Comparison of ENCODE assay signal across 21 cellular contexts in the genomic region with DNA sequence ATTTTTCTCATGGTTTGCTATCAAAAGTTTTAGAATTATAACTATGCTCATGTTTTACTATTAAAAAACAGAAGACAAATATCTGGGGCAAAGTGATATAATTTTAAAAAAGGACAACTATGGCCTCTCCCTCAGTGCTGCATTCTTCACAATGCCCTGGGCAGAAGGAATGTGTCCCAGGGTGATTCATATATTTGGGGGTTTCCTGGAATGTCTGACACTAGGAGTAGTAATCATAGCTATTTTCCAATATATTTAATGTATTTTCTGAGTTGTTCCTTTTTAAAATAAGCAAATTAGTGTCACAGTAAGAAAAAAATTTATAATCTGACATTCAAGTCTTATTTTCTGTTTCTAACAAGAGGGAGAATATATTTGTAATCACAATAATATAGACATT.
DNase-seq lines count a peak whose midpoint lies in the region; ATAC-seq and TF ChIP-seq lines count a peak whose summit lies in the region.
"Had no signal": no experiment of that assay in that cellular context is flagged by ENCODE, and none has a peak within 500 bp of the region (broad histone marks: within the 10 kb centered on the region; RNA-seq: fewer than 3 reads in every experiment).

No MANE protein-coding gene starts in this region.

- H4K20me1 ChIP-seq in HCT116 (ENCODE audit: insufficient read depth) (no peaks in the 10 kb centered on the region), fibroblast of lung (ENCODE audit: control insufficient read depth, extremely low read depth, insufficient read depth, low read length) (no peaks in the 10 kb centered on the region)

- H3K9me3 ChIP-seq in HCT116 (ENCODE audit: control insufficient read depth in 1 of 2, insufficient read depth in 1 of 2, low read depth in 1 of 2, low read length in 2 of 2) (no peaks in the 10 kb centered on the region), T-helper 17 cell (ENCODE audit: control insufficient read depth, low read length, poor library complexity, severe bottlenecking) (no peaks in the 10 kb centered on the region), fibroblast of lung (ENCODE audit: control insufficient read depth, insufficient read depth, low read depth, low read length) (no peaks in the 10 kb centered on the region), gastrocnemius medialis (no peaks in the 10 kb centered on the region)
- H3K9me3 ChIP-seq: vagina had no signal

- H3K27ac Mint-ChIP-seq in T-helper 17 cell = peak overlapping the region; percentile 24
- H3K27ac Mint-ChIP-seq in activated CD8-positive, alpha-beta T cell treated with anti-CD3 and anti-CD28 coated beads for 36 hours = no peak overlapping the region
- H3K27ac Mint-ChIP-seq in stimulated activated effector memory CD8-positive, alpha-beta T cell treated with anti-CD3 and anti-CD28 coated beads, Interleukin-12 subunit alpha, Interleukin-12 subunit beta, amount 100 ng/mL, for 72 hours = no peak overlapping the region
- H3K27ac Mint-ChIP-seq: activated CD4-positive, alpha-beta memory T cell treated with anti-CD3 and anti-CD28 coated beads, Interleukin-2, amount 10 ng/mL, durations not matched to agents 7 days and 5 days; activated T-helper 17 cell treated with anti-CD3 and anti-CD28 coated beads, Interleukin-2, amount 50 U/mL, for 72 hours; CD4-positive, alpha-beta T cell; effector memory CD8-positive, alpha-beta T cell; naive thymus-derived CD4-positive, alpha-beta T cell; stimulated activated naive B cell treated with anti-CD40 and anti-IgM and Interleukin-4, amounts not matched to agents 10 μg/mL and 1 μg/mL and 100 μg/mL, for 72 hours had no signal

- in situ Hi-C loops in gastrocnemius medialis (cut with MboI; ENCODE audit: low sequenced_read_pairs in 4 of 4) = no loop called here

- H3K27me3 Mint-ChIP-seq in T-helper 17 cell = peaks cover under 1% of the 10 kb centered on the region
- no peaks in the 10 kb centered on the region for H3K27me3 Mint-ChIP-seq in activated CD8-positive, alpha-beta T cell treated with anti-CD3 and anti-CD28 coated beads for 36 hours
- H3K27me3 Mint-ChIP-seq: activated CD4-positive, alpha-beta memory T cell treated with anti-CD3 and anti-CD28 coated beads, Interleukin-2, amount 10 ng/mL, durations not matched to agents 7 days and 5 days; activated T-helper 17 cell treated with anti-CD3 and anti-CD28 coated beads, Interleukin-2, amount 50 U/mL, for 72 hours; CD4-positive, alpha-beta T cell; effector memory CD8-positive, alpha-beta T cell; stimulated activated naive B cell treated with anti-CD40 and anti-IgM and Interleukin-4, amounts not matched to agents 10 μg/mL and 1 μg/mL and 100 μg/mL, for 72 hours had no signal

- H3K79me2 ChIP-seq in HCT116 (ENCODE audit: insufficient read depth, low read length) (no peaks in the 10 kb centered on the region), fibroblast of lung (ENCODE audit: control insufficient read depth, insufficient read depth, low read length) (no peaks in the 10 kb centered on the region)

- peak overlapping the region; percentile 3; the same call in 1 of the 2 replicates for H3K4me2 ChIP-seq in HCT116 (ENCODE audit: low read length)
- H3K4me2 ChIP-seq in fibroblast of lung (ENCODE audit: extremely low read depth, insufficient read depth, low read length) = no peak overlapping the region

- H3K4me3 ChIP-seq in HCT116 (replicated peaks in 1 of 2; ENCODE audit: low read depth in 1 of 2, low read length in 2 of 2) (no peak overlapping the region), fibroblast of lung (replicated peaks in 1 of 4; ENCODE audit: control extremely low read depth in 1 of 4, insufficient read depth in 1 of 4, low read depth in 3 of 4, low read length in 4 of 4) (no peak overlapping the region), H7 (ENCODE audit: insufficient read depth, low read depth, low read length) (no peak overlapping the region), gastrocnemius medialis (no peak overlapping the region)
- H3K4me3 ChIP-seq: vagina had no signal

- no TSS peak for BruUV-seq in HCT116 (replicated peaks; lab: Mats Ljungman, UMichigan)

- H3K4me1 ChIP-seq in HCT116 (ENCODE audit: control insufficient read depth in 1 of 2, insufficient read depth in 2 of 2, low read length in 2 of 2) (peaks cover 0 to 8% of the 10 kb centered on the region in 2 experiments; a peak in 1 of 4 replicates), fibroblast of lung (ENCODE audit: control insufficient read depth, extremely low read depth, insufficient read depth, low read length) (no peaks in the 10 kb centered on the region), gastrocnemius medialis (no peaks in the 10 kb centered on the region)
- H3K4me1 ChIP-seq: vagina had no signal

- no peaks in the 10 kb centered on the region for H3K36me3 Mint-ChIP-seq in T-helper 17 cell (ENCODE audit: low read depth)
- H3K36me3 Mint-ChIP-seq in activated CD8-positive, alpha-beta T cell treated with anti-CD3 and anti-CD28 coated beads for 36 hours (ENCODE audit: low read depth) = no peaks in the 10 kb centered on the region
- no peaks in the 10 kb centered on the region for H3K36me3 Mint-ChIP-seq in stimulated activated effector memory CD8-positive, alpha-beta T cell treated with anti-CD3 and anti-CD28 coated beads, Interleukin-12 subunit alpha, Interleukin-12 subunit beta, amount 100 ng/mL, for 72 hours
- H3K36me3 Mint-ChIP-seq: stimulated activated naive B cell treated with anti-CD40 and anti-IgM and Interleukin-4, amounts not matched to agents 10 μg/mL and 1 μg/mL and 100 μg/mL, for 72 hours had no signal

- no peaks in the 10 kb centered on the region for H3K4me1 Mint-ChIP-seq in T-helper 17 cell
- H3K4me1 Mint-ChIP-seq in activated CD8-positive, alpha-beta T cell treated with anti-CD3 and anti-CD28 coated beads for 36 hours (ENCODE audit: low read depth) = no peaks in the 10 kb centered on the region
- no peaks in the 10 kb centered on the region for H3K4me1 Mint-ChIP-seq in stimulated activated effector memory CD8-positive, alpha-beta T cell treated with anti-CD3 and anti-CD28 coated beads, Interleukin-12 subunit alpha, Interleukin-12 subunit beta, amount 100 ng/mL, for 72 hours
- H3K4me1 Mint-ChIP-seq: activated CD4-positive, alpha-beta memory T cell treated with anti-CD3 and anti-CD28 coated beads, Interleukin-2, amount 10 ng/mL, durations not matched to agents 7 days and 5 days; activated T-helper 17 cell treated with anti-CD3 and anti-CD28 coated beads, Interleukin-2, amount 50 U/mL, for 72 hours; naive thymus-derived CD4-positive, alpha-beta T cell; stimulated activated naive B cell treated with anti-CD40 and anti-IgM and Interleukin-4, amounts not matched to agents 10 μg/mL and 1 μg/mL and 100 μg/mL, for 72 hours had no signal

- POLR2A ChIA-PET in HCT116 (lab: Charles Lee) = no interaction called here
- POLR2A ChIA-PET in activated CD8-positive, alpha-beta T cell treated with anti-CD3 and anti-CD28 coated beads for 36 hours (lab: Charles Lee) = no interaction called here

- H3K27ac ChIP-seq in HCT116 (ENCODE audit: low read depth, low read length) (no peak overlapping the region), fibroblast of lung (ENCODE audit: insufficient read depth, low read length) (no peak overlapping the region), gastrocnemius medialis (no peak overlapping the region)
- H3K27ac ChIP-seq: vagina had no signal

- no peak for TF ChIP-seq RAD21 in HCT116 (IDR thresholded peaks at IDR 0.05; ENCODE audit: low read depth)

- intact Hi-C loops in HCT116 (cut with micrococcal nuclease) = no loop called here
- intact Hi-C loops in activated CD8-positive, alpha-beta T cell treated with anti-CD3 and anti-CD28 coated beads for 36 hours (cut with micrococcal nuclease) = no loop called here
- intact Hi-C loops in gastrocnemius medialis (cut with DNase I; ENCODE audit: low total_unique reads) = no loop called here

- no peak overlapping the region for H3K4me3 Mint-ChIP-seq in T-helper 17 cell
- no peak overlapping the region for H3K4me3 Mint-ChIP-seq in activated CD8-positive, alpha-beta T cell treated with anti-CD3 and anti-CD28 coated beads for 36 hours
- H3K4me3 Mint-ChIP-seq in stimulated activated effector memory CD8-positive, alpha-beta T cell treated with anti-CD3 and anti-CD28 coated beads, Interleukin-12 subunit alpha, Interleukin-12 subunit beta, amount 100 ng/mL, for 72 hours = no peak overlapping the region
- H3K4me3 Mint-ChIP-seq: activated CD4-positive, alpha-beta memory T cell treated with anti-CD3 and anti-CD28 coated beads, Interleukin-2, amount 10 ng/mL, durations not matched to agents 7 days and 5 days; activated T-helper 17 cell treated with anti-CD3 and anti-CD28 coated beads, Interleukin-2, amount 50 U/mL, for 72 hours; CD4-positive, alpha-beta T cell; effector memory CD8-positive, alpha-beta T cell; naive thymus-derived CD4-positive, alpha-beta T cell; stimulated activated naive B cell treated with anti-CD40 and anti-IgM and Interleukin-4, amounts not matched to agents 10 μg/mL and 1 μg/mL and 100 μg/mL, for 72 hours had no signal

- DNase-seq in HCT116 (ENCODE audit: low read depth, low spot score) (no peak), T-helper 17 cell (no peak), fibroblast of lung (ENCODE audit: low read depth in 2 of 2) (peak; percentile 4 to 80), renal cortical epithelial cell (ENCODE audit: low read depth) (peak; percentile 79), H7 (no peak), gastrocnemius medialis (no peak)
- DNase-seq in activated CD8-positive, alpha-beta T cell treated with anti-CD3 and anti-CD28 coated beads for 36 hours = no peak
- no peak for DNase-seq in stimulated activated effector memory CD8-positive, alpha-beta T cell treated with anti-CD3 and anti-CD28 coated beads, Interleukin-12 subunit alpha, Interleukin-12 subunit beta, amount 100 ng/mL, for 72 hours (ENCODE audit: low spot score in 2 of 2)
- DNase-seq: activated CD4-positive, alpha-beta memory T cell treated with anti-CD3 and anti-CD28 coated beads, Interleukin-2, amount 10 ng/mL, durations not matched to agents 7 days and 5 days; aorta; CD4-positive, alpha-beta T cell; effector memory CD8-positive, alpha-beta T cell; Karpas-422; kidney; naive thymus-derived CD4-positive, alpha-beta T cell; NCI-H187; NCI-H69; stimulated activated naive B cell treated with anti-CD40 and anti-IgM and Interleukin-4, amounts not matched to agents 10 μg/mL and 1 μg/mL and 100 μg/mL, for 72 hours had no signal

- H3K9ac ChIP-seq in HCT116 (ENCODE audit: low read length) = no peak overlapping the region
- no peak overlapping the region for H3K9ac ChIP-seq in fibroblast of lung (ENCODE audit: insufficient read depth, low read length)

- H3K27me3 ChIP-seq in HCT116 (ENCODE audit: insufficient read depth, low read length) (no peaks in the 10 kb centered on the region), fibroblast of lung (ENCODE audit: control insufficient read depth, insufficient read depth, low read length) (no peaks in the 10 kb centered on the region), H7 (ENCODE audit: control insufficient read depth, insufficient read depth, low read length) (no peaks in the 10 kb centered on the region), gastrocnemius medialis (no peaks in the 10 kb centered on the region)
- H3K27me3 ChIP-seq: vagina had no signal

- H3K36me3 ChIP-seq in HCT116 (ENCODE audit: control insufficient read depth in 1 of 2, insufficient read depth in 2 of 2, low read length in 2 of 2) (no peaks in the 10 kb centered on the region), fibroblast of lung (ENCODE audit: control insufficient read depth, insufficient read depth, low read length) (no peaks in the 10 kb centered on the region), H7 (replicated peaks; ENCODE audit: control insufficient read depth, insufficient read depth, low read length) (no peaks in the 10 kb centered on the region), gastrocnemius medialis (no peaks in the 10 kb centered on the region)
- H3K36me3 ChIP-seq: vagina had no signal

- H3K9me2 ChIP-seq in HCT116 (ENCODE audit: insufficient read depth) = no peaks in the 10 kb centered on the region

- TF ChIP-seq CTCF in HCT116 (IDR thresholded peaks at IDR 0.05 in 2 of 3, conservative IDR thresholded peaks at IDR 0.05 in 1 of 3; ENCODE audit: borderline replicate concordance in 1 of 3, insufficient read depth in 1 of 3, low read depth in 2 of 3, low read length in 2 of 3) = no peak
- no peak for TF ChIP-seq CTCF in fibroblast of lung (conservative IDR thresholded peaks at IDR 0.05 in 1 of 2, IDR thresholded peaks at IDR 0.05 in 1 of 2; ENCODE audit: low read depth in 1 of 2, low read length in 2 of 2)
- no peak for TF ChIP-seq CTCF in activated CD8-positive, alpha-beta T cell treated with anti-CD3 and anti-CD28 coated beads for 36 hours (IDR thresholded peaks at IDR 0.05)
- no peak for TF ChIP-seq CTCF in gastrocnemius medialis (IDR thresholded peaks at IDR 0.05 in 4 of 5, conservative IDR thresholded peaks at IDR 0.05 in 1 of 5)

- RAD21 ChIA-PET in HCT116 (lab: Charles Lee; ENCODE audit: low non-redundant PET in 1 of 2, low total read pairs in 2 of 2, uncharacterized antibody in 2 of 2, unreplicated experiment in 2 of 2) = no interaction called here

- CTCF ChIA-PET in HCT116 (lab: Charles Lee) = no interaction called here
- CTCF ChIA-PET in activated CD8-positive, alpha-beta T cell treated with anti-CD3 and anti-CD28 coated beads for 36 hours (lab: Charles Lee) = no interaction called here

- H2AFZ ChIP-seq in HCT116 (ENCODE audit: low read depth, low read length, poor library complexity, severe bottlenecking) (no peak overlapping the region), fibroblast of lung (ENCODE audit: low read length) (no peak overlapping the region)

- TF ChIP-seq POLR2A in HCT116 (IDR thresholded peaks at IDR 0.05; ENCODE audit: borderline replicate concordance, extremely low read depth, insufficient read depth, insufficient read length) = no peak
- no peak for TF ChIP-seq POLR2A in gastrocnemius medialis (IDR thresholded peaks at IDR 0.05)

- no peaks in the 10 kb centered on the region for H3K9me3 Mint-ChIP-seq in activated CD8-positive, alpha-beta T cell treated with anti-CD3 and anti-CD28 coated beads for 36 hours
- H3K9me3 Mint-ChIP-seq in stimulated activated effector memory CD8-positive, alpha-beta T cell treated with anti-CD3 and anti-CD28 coated beads, Interleukin-12 subunit alpha, Interleukin-12 subunit beta, amount 100 ng/mL, for 72 hours = peaks cover 3% of the 10 kb centered on the region
- H3K9me3 Mint-ChIP-seq: activated CD4-positive, alpha-beta memory T cell treated with anti-CD3 and anti-CD28 coated beads, Interleukin-2, amount 10 ng/mL, durations not matched to agents 7 days and 5 days; activated T-helper 17 cell treated with anti-CD3 and anti-CD28 coated beads, Interleukin-2, amount 50 U/mL, for 72 hours; CD4-positive, alpha-beta T cell had no signal

- ATAC-seq in HCT116 (no peak; the same call in 1 of the 2 replicates), T-helper 17 cell (no peak), gastrocnemius medialis (no peak)
- no peak for ATAC-seq in activated CD8-positive, alpha-beta T cell treated with anti-CD3 and anti-CD28 coated beads for 36 hours
- no peak for ATAC-seq in stimulated activated effector memory CD8-positive, alpha-beta T cell treated with anti-CD3 and anti-CD28 coated beads, Interleukin-12 subunit alpha, Interleukin-12 subunit beta, amount 100 ng/mL, for 72 hours
- ATAC-seq: activated T-helper 17 cell treated with anti-CD3 and anti-CD28 coated beads, Interleukin-2, amount 50 U/mL, for 72 hours; effector memory CD8-positive, alpha-beta T cell; naive thymus-derived CD4-positive, alpha-beta T cell; sciatic nerve; stimulated activated naive B cell treated with anti-CD40 and anti-IgM and Interleukin-4, amounts not matched to agents 10 μg/mL and 1 μg/mL and 100 μg/mL, for 72 hours had no signal

Comparison
In these comparisons a context has a peak if more than half of its experiments do, and no peak if none do; other contexts are left out.
1. DNase-seq: peak in fibroblast of lung (2 of 2) and renal cortical epithelial cell (single experiment); none in HCT116 (single experiment), T-helper 17 cell (0 of 3), activated CD8-positive, alpha-beta T cell treated with anti-CD3 and anti-CD28 coated beads for 36 hours (single experiment), H7 (single experiment), stimulated activated effector memory CD8-positive, alpha-beta T cell treated with anti-CD3 and anti-CD28 coated beads, Interleukin-12 subunit alpha, Interleukin-12 subunit beta, amount 100 ng/mL, for 72 hours (0 of 2) and gastrocnemius medialis (0 of 2).